ENCODE assay signal across 10 cellular contexts in the genomic region with DNA sequence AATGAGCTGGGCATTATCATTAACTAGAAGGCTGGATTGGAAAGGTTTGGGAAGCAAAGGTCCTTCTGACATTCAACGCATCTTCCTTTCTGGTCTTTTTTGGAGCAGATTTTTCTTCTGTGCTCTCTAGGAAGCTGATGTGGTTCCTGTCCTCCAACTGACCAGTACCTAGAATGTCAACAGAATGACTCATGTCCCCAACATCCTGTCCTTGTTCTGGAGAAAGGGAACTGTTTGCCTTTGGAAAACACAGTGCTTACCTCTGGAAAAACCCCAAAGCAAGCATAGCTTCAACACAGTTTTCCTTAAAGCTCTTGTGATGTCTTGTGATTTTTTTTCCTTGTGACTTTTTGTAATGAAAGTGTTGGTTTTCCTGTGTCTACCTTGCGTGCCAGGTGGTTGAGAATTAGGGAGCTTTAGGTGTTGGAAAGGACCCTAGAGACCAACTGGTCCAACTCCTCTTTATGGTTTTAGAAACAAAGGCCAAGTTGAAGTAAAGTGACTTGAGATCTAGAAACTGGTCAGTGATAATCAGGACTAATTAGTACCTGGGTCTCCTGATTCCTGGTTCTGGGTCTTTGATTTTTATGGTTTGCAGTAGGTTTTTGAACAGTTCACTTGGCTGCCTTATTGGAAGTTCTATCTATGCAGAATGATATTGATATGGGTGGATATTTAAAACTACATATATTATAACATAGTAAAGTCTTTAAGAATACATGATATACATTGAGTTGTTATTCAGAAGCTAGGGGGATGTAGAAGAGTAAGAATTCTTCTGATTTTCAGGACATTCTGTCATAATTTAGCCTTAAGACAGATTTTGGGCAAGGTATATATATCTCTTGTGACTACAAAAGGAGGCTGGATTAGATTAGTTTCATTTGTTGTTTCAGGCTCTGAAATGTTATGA.
A peak's percentile ranks its signal among the peaks of the same experiment; 100 is the strongest.
DNase-seq lines count a peak whose midpoint lies in the region; ATAC-seq and FAIRE-seq lines count a peak whose summit lies in the region.
"Had no signal": no experiment of that assay in that cellular context is flagged by ENCODE, and none has a peak within 500 bp of the region (broad histone marks: within the 10 kb centered on the region; RNA-seq: fewer than 3 reads in every experiment).

No MANE protein-coding gene starts in this region.

- H3K27me3 Mint-ChIP-seq in activated CD4-positive, alpha-beta T cell treated with anti-CD3 and anti-CD28 coated beads, Interleukin-2, amount 10 ng/mL, durations not matched to agents 24 days and 14 days: no peaks in the 10 kb centered on the region
- H3K27me3 Mint-ChIP-seq: activated B cell treated with CpG ODN at 0.5 μM for 24 hours had no signal

- peak overlapping the region; percentile 91 for H3K27ac Mint-ChIP-seq in activated CD4-positive, alpha-beta T cell treated with anti-CD3 and anti-CD28 coated beads, Interleukin-2, amount 10 ng/mL, durations not matched to agents 24 days and 14 days
- no peak overlapping the region for H3K27ac Mint-ChIP-seq in stimulated activated effector memory CD8-positive, alpha-beta T cell treated with anti-CD3 and anti-CD28 coated beads, Interleukin-12 subunit alpha, Interleukin-12 subunit beta, amount 100 ng/mL, for 72 hours

- peaks cover 61% of the 10 kb centered on the region for H3K4me1 Mint-ChIP-seq in activated CD4-positive, alpha-beta T cell treated with anti-CD3 and anti-CD28 coated beads, Interleukin-2, amount 10 ng/mL, durations not matched to agents 24 days and 14 days
- H3K4me1 Mint-ChIP-seq in stimulated activated effector memory CD8-positive, alpha-beta T cell treated with anti-CD3 and anti-CD28 coated beads, Interleukin-12 subunit alpha, Interleukin-12 subunit beta, amount 100 ng/mL, for 72 hours: no peaks in the 10 kb centered on the region

- no peak for FAIRE-seq in urothelium cell line (lab: Jason Lieb, UNC)

- DNase-seq in activated CD4-positive, alpha-beta T cell treated with anti-CD3 and anti-CD28 coated beads, Interleukin-2, amount 10 ng/mL, durations not matched to agents 24 days and 14 days: no peak
- DNase-seq in activated CD4-positive, alpha-beta T cell treated with anti-CD3 and anti-CD28 coated beads for 4 hours: no peak
- peak; percentile 32 for DNase-seq in RKO (ENCODE audit: low spot score)
- DNase-seq in iPS-NIHi7 (ENCODE audit: extremely low spot score): peak; percentile 21
- peak; percentile 29 for DNase-seq in urothelium cell line (ENCODE audit: low spot score)
- no peak for DNase-seq in stimulated activated effector memory CD8-positive, alpha-beta T cell treated with anti-CD3 and anti-CD28 coated beads, Interleukin-12 subunit alpha, Interleukin-12 subunit beta, amount 100 ng/mL, for 72 hours (ENCODE audit: low spot score in 2 of 2)
- DNase-seq in NOMO-1 treated with DMSO at 0.1 percent for 48 hours (lab: John Stamatoyannopoulos, UW; ENCODE audit: unreplicated experiment): no peak
- no peak for DNase-seq in activated CD4-positive, alpha-beta T cell treated with anti-CD3 and anti-CD28 coated beads for 1 hour
- DNase-seq: activated B cell treated with CpG ODN at 0.5 μM for 24 hours, NCI-H1092 had no signal

- peak overlapping the region; percentile 53 for H3K4me3 Mint-ChIP-seq in activated CD4-positive, alpha-beta T cell treated with anti-CD3 and anti-CD28 coated beads, Interleukin-2, amount 10 ng/mL, durations not matched to agents 24 days and 14 days
- no peak overlapping the region for H3K4me3 Mint-ChIP-seq in stimulated activated effector memory CD8-positive, alpha-beta T cell treated with anti-CD3 and anti-CD28 coated beads, Interleukin-12 subunit alpha, Interleukin-12 subunit beta, amount 100 ng/mL, for 72 hours
- H3K4me3 Mint-ChIP-seq: activated B cell treated with CpG ODN at 0.5 μM for 24 hours had no signal

- H3K36me3 Mint-ChIP-seq in activated CD4-positive, alpha-beta T cell treated with anti-CD3 and anti-CD28 coated beads, Interleukin-2, amount 10 ng/mL, durations not matched to agents 24 days and 14 days (ENCODE audit: low read depth): peaks cover 2% of the 10 kb centered on the region
- H3K36me3 Mint-ChIP-seq in stimulated activated effector memory CD8-positive, alpha-beta T cell treated with anti-CD3 and anti-CD28 coated beads, Interleukin-12 subunit alpha, Interleukin-12 subunit beta, amount 100 ng/mL, for 72 hours: no peaks in the 10 kb centered on the region

- intact Hi-C loops in activated CD4-positive, alpha-beta T cell treated with anti-CD3 and anti-CD28 coated beads, Interleukin-2, amount 10 ng/mL, durations not matched to agents 24 days and 14 days (cut with micrococcal nuclease): loop anchor here (1.0 to 10.0 kb wide), 3 partner anchors 10 to 581 kb away; a partner anchor contains a TSS

- no peaks in the 10 kb centered on the region for H3K9me3 Mint-ChIP-seq in activated CD4-positive, alpha-beta T cell treated with anti-CD3 and anti-CD28 coated beads, Interleukin-2, amount 10 ng/mL, durations not matched to agents 24 days and 14 days
- H3K9me3 Mint-ChIP-seq in stimulated activated effector memory CD8-positive, alpha-beta T cell treated with anti-CD3 and anti-CD28 coated beads, Interleukin-12 subunit alpha, Interleukin-12 subunit beta, amount 100 ng/mL, for 72 hours: no peaks in the 10 kb centered on the region
- H3K9me3 Mint-ChIP-seq: activated B cell treated with CpG ODN at 0.5 μM for 24 hours had no signal

- no peak for ATAC-seq in stimulated activated effector memory CD8-positive, alpha-beta T cell treated with anti-CD3 and anti-CD28 coated beads, Interleukin-12 subunit alpha, Interleukin-12 subunit beta, amount 100 ng/mL, for 72 hours

Comparison
In these comparisons a context has a peak if more than half of its experiments do, and no peak if none do; other contexts are left out.
1. DNase-seq: peak in RKO (single experiment), iPS-NIHi7 (single experiment) and urothelium cell line (single experiment); none in activated CD4-positive, alpha-beta T cell treated with anti-CD3 and anti-CD28 coated beads, Interleukin-2, amount 10 ng/mL, durations not matched to agents 24 days and 14 days (single experiment), activated CD4-positive, alpha-beta T cell treated with anti-CD3 and anti-CD28 coated beads for 4 hours (0 of 2), stimulated activated effector memory CD8-positive, alpha-beta T cell treated with anti-CD3 and anti-CD28 coated beads, Interleukin-12 subunit alpha, Interleukin-12 subunit beta, amount 100 ng/mL, for 72 hours (0 of 2), NOMO-1 treated with DMSO at 0.1 percent for 48 hours (single experiment) and activated CD4-positive, alpha-beta T cell treated with anti-CD3 and anti-CD28 coated beads for 1 hour (single experiment).